Comparison of ENCODE assay signal across 12 cellular contexts in the genomic region with DNA sequence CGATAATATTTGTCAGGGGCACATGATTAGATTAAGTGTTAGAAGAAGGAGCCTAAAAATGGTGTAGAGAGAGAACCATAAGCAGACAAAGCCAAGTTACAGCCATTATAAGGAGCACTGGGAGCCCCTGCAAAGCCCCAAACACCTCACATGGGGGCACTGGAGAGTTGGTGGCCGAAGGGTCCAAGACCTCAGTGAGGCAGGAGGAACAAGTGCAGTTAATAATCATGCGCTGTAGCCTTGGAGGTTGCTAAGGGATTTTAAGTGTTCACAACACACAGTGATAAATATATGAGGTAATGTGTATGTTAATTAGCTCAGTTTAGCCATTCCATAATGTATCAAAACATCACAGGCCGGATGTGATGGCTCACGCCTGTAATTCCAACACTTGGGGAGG. TPM values are rescaled to one million over a fixed set of nuclear protein-coding genes. Genes with fewer than 3 reads are reported as not detected.
DNase-seq lines count a peak whose midpoint lies in the region; ATAC-seq and TF ChIP-seq lines count a peak whose summit lies in the region.
"Had no signal": no experiment of that assay in that cellular context is flagged by ENCODE, and none has a peak within 500 bp of the region (broad histone marks: within the 10 kb centered on the region; RNA-seq: fewer than 3 reads in every experiment).

No MANE protein-coding gene starts in this region.

- no peak overlapping the region for H3K4me3 Mint-ChIP-seq in endothelial cell (ENCODE audit: unreplicated experiment)
- no peak overlapping the region for H3K4me3 Mint-ChIP-seq in stimulated activated memory B cell treated with anti-CD40 and anti-IgM and Interleukin-4, amounts not matched to agents 10 μg/mL and 1 μg/mL and 100 μg/mL, for 72 hours
- H3K4me3 Mint-ChIP-seq: activated B cell treated with CpG ODN at 0.5 μM for 24 hours had no signal

- DNase-seq in NCI-H1105 (lab: John Stamatoyannopoulos, UW) (peak; percentile 16), NCI-H1105 treated with DMSO at 0.1 percent for 48 hours (lab: John Stamatoyannopoulos, UW) (no peak), NCI-H2196 (lab: John Stamatoyannopoulos, UW; ENCODE audit: unreplicated experiment) (peak; percentile 37), endothelial cell (ENCODE audit: low spot score) (peak; percentile 39), retinal pigment epithelial cell (ENCODE audit: low read depth) (no peak), NOMO-1 treated with dmso at 0.1 percent for 144 hours (lab: John Stamatoyannopoulos, UW; ENCODE audit: unreplicated experiment) (no peak), AML-193 (lab: John Stamatoyannopoulos, UW) (no peak)
- DNase-seq: activated B cell treated with CpG ODN at 0.5 μM for 24 hours, NCI-H187, psoas muscle had no signal

- H3K36me3 Mint-ChIP-seq in endothelial cell (ENCODE audit: low read depth, unreplicated experiment), result no peaks in the 10 kb centered on the region
- H3K36me3 Mint-ChIP-seq in stimulated activated memory B cell treated with anti-CD40 and anti-IgM and Interleukin-4, amounts not matched to agents 10 μg/mL and 1 μg/mL and 100 μg/mL, for 72 hours, result no peaks in the 10 kb centered on the region

- ATAC-seq in stimulated activated memory B cell treated with anti-CD40 and anti-IgM and Interleukin-4, amounts not matched to agents 10 μg/mL and 1 μg/mL and 100 μg/mL, for 72 hours, result no peak
- ATAC-seq: A549 had no signal

- no peak overlapping the region for H3K27ac Mint-ChIP-seq in endothelial cell (ENCODE audit: unreplicated experiment)
- no peak overlapping the region for H3K27ac Mint-ChIP-seq in stimulated activated memory B cell treated with anti-CD40 and anti-IgM and Interleukin-4, amounts not matched to agents 10 μg/mL and 1 μg/mL and 100 μg/mL, for 72 hours
- H3K27ac Mint-ChIP-seq: activated B cell treated with CpG ODN at 0.5 μM for 24 hours had no signal

- no peaks in the 10 kb centered on the region for H3K9me3 Mint-ChIP-seq in endothelial cell (ENCODE audit: unreplicated experiment)
- H3K9me3 Mint-ChIP-seq in stimulated activated memory B cell treated with anti-CD40 and anti-IgM and Interleukin-4, amounts not matched to agents 10 μg/mL and 1 μg/mL and 100 μg/mL, for 72 hours, result no peaks in the 10 kb centered on the region
- H3K9me3 Mint-ChIP-seq: activated B cell treated with CpG ODN at 0.5 μM for 24 hours had no signal

- peaks cover 9% of the 10 kb centered on the region for H3K4me1 Mint-ChIP-seq in endothelial cell (ENCODE audit: unreplicated experiment)
- peaks cover 1% of the 10 kb centered on the region for H3K4me1 Mint-ChIP-seq in stimulated activated memory B cell treated with anti-CD40 and anti-IgM and Interleukin-4, amounts not matched to agents 10 μg/mL and 1 μg/mL and 100 μg/mL, for 72 hours
- H3K4me1 Mint-ChIP-seq: activated B cell treated with CpG ODN at 0.5 μM for 24 hours had no signal

- TF ChIP-seq CTCF in endothelial cell (IDR thresholded peaks at IDR 0.05; ENCODE audit: unreplicated experiment) (no peak), retinal pigment epithelial cell (conservative IDR thresholded peaks at IDR 0.05; ENCODE audit: low read depth, low read length) (peak; percentile 61)

- H3K27me3 Mint-ChIP-seq in endothelial cell (ENCODE audit: unreplicated experiment), result peaks cover 7% of the 10 kb centered on the region
- H3K27me3 Mint-ChIP-seq in stimulated activated memory B cell treated with anti-CD40 and anti-IgM and Interleukin-4, amounts not matched to agents 10 μg/mL and 1 μg/mL and 100 μg/mL, for 72 hours, result peaks cover 62% of the 10 kb centered on the region

- H3K4me3 ChIP-seq in retinal pigment epithelial cell (ENCODE audit: low read length), result no peak overlapping the region
- H3K4me3 ChIP-seq: A549, psoas muscle had no signal

RNA-seq across cellular contexts. Expression of a gene that starts 54.4 kb away (rescaled TPM):
- total RNA-seq in endothelial cell (ENCODE audit: unreplicated experiment), result 438 TPM

RNA-seq across cellular contexts. Expression of a gene that starts 57.7 kb away (rescaled TPM):
- total RNA-seq in endothelial cell (ENCODE audit: unreplicated experiment), result 6.6 TPM

Comparison
In these comparisons a context has a peak if more than half of its experiments do, and no peak if none do; other contexts are left out.
1. DNase-seq: peak in NCI-H1105 (single experiment), NCI-H2196 (single experiment) and endothelial cell (single experiment); none in NCI-H1105 treated with DMSO at 0.1 percent for 48 hours (single experiment), retinal pigment epithelial cell (single experiment), NOMO-1 treated with dmso at 0.1 percent for 144 hours (single experiment) and AML-193 (0 of 2).